In the genomic region with DNA sequence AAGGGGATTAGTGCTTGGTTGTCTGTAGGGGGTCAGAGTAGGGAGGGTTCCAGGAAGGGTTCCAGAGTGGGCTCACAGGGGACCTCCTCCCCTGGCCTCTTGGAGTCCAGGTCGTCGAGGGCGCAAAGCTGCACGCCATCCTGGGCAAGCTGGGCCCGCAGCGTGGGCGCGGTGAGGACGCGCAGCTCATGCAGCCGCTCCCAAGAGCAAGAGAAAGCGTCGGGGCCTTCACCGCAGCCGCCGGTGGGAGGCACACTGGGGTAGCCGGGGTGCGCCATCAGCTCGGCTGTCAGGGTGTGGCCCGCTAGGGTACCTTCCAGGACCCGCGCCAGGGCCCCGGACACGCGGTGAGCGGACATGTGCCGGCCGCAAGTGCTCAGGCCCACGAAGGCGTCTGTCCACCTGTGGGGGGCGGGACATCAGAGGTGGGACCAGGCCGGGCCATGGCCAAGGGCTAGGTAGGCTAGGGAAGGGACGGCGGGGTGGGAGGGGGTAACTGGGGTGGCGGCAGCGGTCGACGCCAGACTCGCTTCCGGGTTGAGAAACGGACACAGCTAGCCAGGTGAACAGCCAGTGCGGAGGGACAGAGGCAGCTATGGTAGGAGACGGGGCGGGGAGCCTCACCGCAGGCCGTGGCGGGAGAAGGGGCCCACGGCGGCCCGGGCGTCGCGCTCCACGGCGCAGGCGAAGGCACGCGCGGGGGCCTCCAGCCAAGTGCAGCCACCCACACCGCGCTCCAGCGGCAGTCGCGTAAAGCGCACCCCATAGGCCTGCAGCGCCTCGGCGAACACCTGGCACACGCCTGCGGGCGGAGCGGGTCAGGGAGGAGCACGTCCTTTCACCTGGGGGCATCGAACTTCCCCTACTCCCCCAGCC, we compare ENCODE assay signal across 8 cellular contexts. TPM values are rescaled to one million over a fixed set of nuclear protein-coding genes. Genes with fewer than 3 reads are reported as not detected.
DNase-seq lines count a peak whose midpoint lies in the region; ATAC-seq and TF ChIP-seq lines count a peak whose summit lies in the region.

No MANE protein-coding gene starts in this region.

- WGBS in iPS DF 6.9 (ENCODE audit: insufficient coverage, insufficient read length), result no CpG with 5 or more reads among the region's 74 CpGs

- POLR2A ChIA-PET in WTC11 (lab: Charles Lee), result interaction anchor here (0.9 to 3.1 kb wide), 4 partner anchors 13 to 60 kb away, joined by 3 to 22 read pairs (median 3); partner anchors contain the start of gene SDF2L1

- no peaks in the 10 kb centered on the region for H3K9me3 Mint-ChIP-seq in activated CD4-positive, alpha-beta T cell treated with anti-CD3 and anti-CD28 coated beads, Interleukin-2, amount 10 ng/mL, durations not matched to agents 24 days and 14 days
- no peaks in the 10 kb centered on the region; the same call in 1 of the 2 replicates for H3K9me3 Mint-ChIP-seq in WTC11
- no peaks in the 10 kb centered on the region for H3K9me3 Mint-ChIP-seq in stimulated activated naive CD8-positive, alpha-beta T cell treated with anti-CD3 and anti-CD28 coated beads, Interleukin-15, Interleukin-2, amounts not matched to agents 100 ng/mL and 50 ng/mL, for 24 hours

- peaks cover 41% of the 10 kb centered on the region for H3K4me1 Mint-ChIP-seq in activated CD4-positive, alpha-beta T cell treated with anti-CD3 and anti-CD28 coated beads, Interleukin-2, amount 10 ng/mL, durations not matched to agents 24 days and 14 days
- H3K4me1 Mint-ChIP-seq in WTC11, result peaks cover 24% of the 10 kb centered on the region
- peaks cover 52% of the 10 kb centered on the region for H3K4me1 Mint-ChIP-seq in stimulated activated naive CD8-positive, alpha-beta T cell treated with anti-CD3 and anti-CD28 coated beads, Interleukin-15, Interleukin-2, amounts not matched to agents 100 ng/mL and 50 ng/mL, for 24 hours (ENCODE audit: low read depth)

- intact Hi-C loops in activated CD4-positive, alpha-beta T cell treated with anti-CD3 and anti-CD28 coated beads, Interleukin-2, amount 10 ng/mL, durations not matched to agents 24 days and 14 days (cut with micrococcal nuclease), result loop anchor here (5.0 kb wide), 1 partner anchor 41 kb away; no protein-coding TSS in a partner anchor

- no peak for TF ChIP-seq CTCF in WTC11 (IDR thresholded peaks at IDR 0.05)

- peak overlapping the region; percentile 90 for H3K4me3 Mint-ChIP-seq in activated CD4-positive, alpha-beta T cell treated with anti-CD3 and anti-CD28 coated beads, Interleukin-2, amount 10 ng/mL, durations not matched to agents 24 days and 14 days
- peak overlapping the region; percentile 80 for H3K4me3 Mint-ChIP-seq in WTC11
- peak overlapping the region; percentile 92 for H3K4me3 Mint-ChIP-seq in stimulated activated naive CD8-positive, alpha-beta T cell treated with anti-CD3 and anti-CD28 coated beads, Interleukin-15, Interleukin-2, amounts not matched to agents 100 ng/mL and 50 ng/mL, for 24 hours

- CTCF ChIA-PET in WTC11 (lab: Charles Lee), result interaction anchor here (0.5 to 13.4 kb wide), 28 partner anchors 10 to 1324 kb away, joined by 3 to 273 read pairs (median 5); partner anchors contain the start of genes PPIL2 and SDF2L1

- H3K4me3 ChIP-seq in iPS DF 6.9 (ENCODE audit: low read length), result peak overlapping the region; percentile 62; the same call in 1 of the 2 replicates

- peak; percentile 5 for ATAC-seq in WTC11

- peaks cover 31% of the 10 kb centered on the region for H3K36me3 Mint-ChIP-seq in activated CD4-positive, alpha-beta T cell treated with anti-CD3 and anti-CD28 coated beads, Interleukin-2, amount 10 ng/mL, durations not matched to agents 24 days and 14 days (ENCODE audit: low read depth)
- H3K36me3 Mint-ChIP-seq in WTC11, result peaks cover 14% of the 10 kb centered on the region
- H3K36me3 Mint-ChIP-seq in stimulated activated naive CD8-positive, alpha-beta T cell treated with anti-CD3 and anti-CD28 coated beads, Interleukin-15, Interleukin-2, amounts not matched to agents 100 ng/mL and 50 ng/mL, for 24 hours (ENCODE audit: low read depth), result peaks cover 22% of the 10 kb centered on the region

- no peak for DNase-seq in activated CD4-positive, alpha-beta T cell treated with anti-CD3 and anti-CD28 coated beads, Interleukin-2, amount 10 ng/mL, durations not matched to agents 24 days and 14 days
- no peak for DNase-seq in activated CD4-positive, alpha-beta T cell treated with anti-CD3 and anti-CD28 coated beads, Interleukin-2, amount 50 U/mL, for 1 hour
- DNase-seq in WTC11 (ENCODE audit: low spot score) (no peak), iPS DF 6.9 (ENCODE audit: low read depth, low spot score) (no peak), NCI-H1048 (lab: John Stamatoyannopoulos, UW) (no peak), 8988T (no peak), NOMO-1 treated with DMSO at 0.1 percent for 48 hours (lab: John Stamatoyannopoulos, UW; ENCODE audit: unreplicated experiment) (no peak)

- H3K4me1 ChIP-seq in iPS DF 6.9 (ENCODE audit: control insufficient read depth, insufficient read depth, low read length), result peaks cover 11% of the 10 kb centered on the region

- H3K9me3 ChIP-seq in iPS DF 6.9 (ENCODE audit: control insufficient read depth, insufficient read depth, low read length), result no peaks in the 10 kb centered on the region

- H3K27ac Mint-ChIP-seq in activated CD4-positive, alpha-beta T cell treated with anti-CD3 and anti-CD28 coated beads, Interleukin-2, amount 10 ng/mL, durations not matched to agents 24 days and 14 days, result peak overlapping the region; percentile 94
- no peak overlapping the region for H3K27ac Mint-ChIP-seq in WTC11
- peak overlapping the region; percentile 95 for H3K27ac Mint-ChIP-seq in stimulated activated naive CD8-positive, alpha-beta T cell treated with anti-CD3 and anti-CD28 coated beads, Interleukin-15, Interleukin-2, amounts not matched to agents 100 ng/mL and 50 ng/mL, for 24 hours

- peaks cover 9% of the 10 kb centered on the region; the same call in 1 of the 2 replicates for H3K36me3 ChIP-seq in iPS DF 6.9 (ENCODE audit: control insufficient read depth, insufficient read depth, low read length)

- H3K27ac ChIP-seq in iPS DF 6.9 (ENCODE audit: low read length), result no peak overlapping the region

- H3K27me3 ChIP-seq in iPS DF 6.9 (ENCODE audit: control insufficient read depth, insufficient read depth, low read length), result no peaks in the 10 kb centered on the region

- H3K27me3 Mint-ChIP-seq in activated CD4-positive, alpha-beta T cell treated with anti-CD3 and anti-CD28 coated beads, Interleukin-2, amount 10 ng/mL, durations not matched to agents 24 days and 14 days, result no peaks in the 10 kb centered on the region
- peaks cover 11% of the 10 kb centered on the region for H3K27me3 Mint-ChIP-seq in WTC11 (ENCODE audit: low read depth)
- H3K27me3 Mint-ChIP-seq in stimulated activated naive CD8-positive, alpha-beta T cell treated with anti-CD3 and anti-CD28 coated beads, Interleukin-15, Interleukin-2, amounts not matched to agents 100 ng/mL and 50 ng/mL, for 24 hours, result no peaks in the 10 kb centered on the region

TF ChIP-seq in WTC11, 78 proteins besides CTCF, POLR2A, EP300 and RAD21 (continues in another document):
- TF ChIP-seq PRRX2 (CRISPR knock-in tag; IDR thresholded peaks at IDR 0.05) (no peak), ZNF532 (CRISPR knock-in tag; IDR thresholded peaks at IDR 0.05; ENCODE audit: borderline replicate concordance) (0 out of 2 replicates have a peak, but pooled peaks have one; percentile 66), FOXP1 (CRISPR knock-in tag; IDR thresholded peaks at IDR 0.05; ENCODE audit: borderline replicate concordance) (no peak), ZNF671 (CRISPR knock-in tag; IDR thresholded peaks at IDR 0.05) (no peak)

RNA-seq across cellular contexts. Expression of gene YDJC, which starts 1.2 kb away (rescaled TPM):
- 54.2 and 56.1 TPM in 2 replicates for total RNA-seq in activated CD4-positive, alpha-beta T cell treated with anti-CD3 and anti-CD28 coated beads, Interleukin-2, amount 10 ng/mL, durations not matched to agents 24 days and 14 days
- 39.1 to 42.1 TPM (median 39.8 TPM) in 3 replicates for total RNA-seq in WTC11 (2021)

RNA-seq across cellular contexts. Expression of gene CCDC116, which starts 3.9 kb away (rescaled TPM):
- 0.40 and 0.51 TPM in 2 replicates for total RNA-seq in activated CD4-positive, alpha-beta T cell treated with anti-CD3 and anti-CD28 coated beads, Interleukin-2, amount 10 ng/mL, durations not matched to agents 24 days and 14 days
- 0.14 to 0.57 TPM (median 0.27 TPM) in 3 replicates for total RNA-seq in WTC11 (2021)

RNA-seq across cellular contexts. Expression of gene SDF2L1, which starts 13.5 kb away (rescaled TPM):
- 94.3 and 103 TPM in 2 replicates for total RNA-seq in activated CD4-positive, alpha-beta T cell treated with anti-CD3 and anti-CD28 coated beads, Interleukin-2, amount 10 ng/mL, durations not matched to agents 24 days and 14 days
- total RNA-seq in WTC11 (2021), result 52.2 to 73.6 TPM (median 57.0 TPM) in 3 replicates

RNA-seq across cellular contexts. Expression of gene PPIL2, which starts 37.2 kb away (rescaled TPM):
- total RNA-seq in activated CD4-positive, alpha-beta T cell treated with anti-CD3 and anti-CD28 coated beads, Interleukin-2, amount 10 ng/mL, durations not matched to agents 24 days and 14 days, result 53.1 and 55.9 TPM in 2 replicates
- total RNA-seq in WTC11 (2021), result 35.6 to 47.5 TPM (median 37.4 TPM) in 3 replicates
